Comparison of ENCODE assay signal across 8 cellular contexts in the genomic region with DNA sequence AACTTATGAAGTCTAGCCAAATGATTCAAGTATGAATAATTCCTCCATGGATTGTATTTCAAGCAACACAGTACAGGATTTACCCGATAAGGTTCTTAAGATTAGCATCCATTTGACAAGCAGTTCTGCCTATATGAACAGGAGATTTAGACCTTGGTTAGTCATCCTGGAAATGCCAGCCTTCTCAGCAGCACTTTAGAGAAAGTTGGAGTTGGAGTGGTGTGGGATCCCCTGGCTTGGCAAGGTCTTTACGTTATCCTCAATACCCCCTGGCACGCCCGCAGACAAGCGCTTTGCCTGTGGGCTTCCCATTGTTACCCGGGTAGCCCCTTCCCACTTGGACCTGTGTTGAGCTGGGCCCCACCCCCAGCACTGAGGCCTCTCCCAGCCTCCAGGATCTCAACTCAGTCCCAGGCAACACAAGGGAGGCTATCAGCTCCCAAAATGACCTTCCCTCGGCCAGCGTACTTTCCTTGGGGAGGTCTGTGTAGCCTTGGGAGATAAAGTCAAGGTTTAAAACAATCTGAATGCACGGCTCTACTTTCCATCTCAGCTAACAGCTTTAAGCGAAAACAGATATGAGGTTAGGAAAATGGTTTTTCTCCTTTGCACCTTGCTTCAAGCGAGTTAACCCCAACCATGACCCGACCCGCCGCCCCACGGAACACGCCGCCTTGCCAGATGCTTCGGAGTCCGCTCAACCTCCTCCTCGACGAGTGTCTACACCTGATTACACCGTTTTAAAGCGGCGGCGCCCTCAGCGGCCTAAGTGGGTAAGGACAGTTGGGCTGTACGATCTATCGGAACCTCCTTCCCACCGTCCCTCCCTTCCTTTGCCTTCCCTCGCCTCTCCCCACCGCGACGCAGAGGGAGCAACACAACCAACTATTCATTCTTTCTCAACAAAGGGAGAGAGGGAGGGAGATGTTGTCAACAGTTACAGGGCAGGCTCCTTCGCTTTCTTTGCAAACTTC. TPM values are rescaled to one million over a fixed set of nuclear protein-coding genes. Genes with fewer than 3 reads are reported as not detected.
DNase-seq lines count a peak whose midpoint lies in the region; ATAC-seq and TF ChIP-seq lines count a peak whose summit lies in the region.

No MANE protein-coding gene starts in this region.

- DNase-seq in G401 (ENCODE audit: low spot score) (peak; percentile 55), T-helper 2 cell (peak in 3 of 5 experiments; percentile 34 to 87 (median 41)), colonic mucosa (peak; percentile 91), kidney tubule cell (ENCODE audit: low spot score) (peak; percentile 90)
- DNase-seq in stimulated activated CD4-positive, alpha-beta T cell treated with anti-CD3 and anti-CD28 coated beads, Interleukin-15, amount 100 ng/mL, for 24 hours = peak; percentile 75
- no peak for DNase-seq in effector CD4-positive, alpha-beta T cell

- H3K36me3 ChIP-seq in HUES6 (ENCODE audit: control insufficient read depth, insufficient read depth, low read length) (peaks cover 9% of the 10 kb centered on the region; the same call in 1 of the 2 replicates), colonic mucosa (no peaks in the 10 kb centered on the region)

- peak; percentile 67 for ATAC-seq in GM21526 (IDR thresholded peaks at IDR 0.05; ENCODE audit: low FRiP score, unreplicated experiment)

- H3K4me3 ChIP-seq in HUES6 (ENCODE audit: low read depth, low read length) = peak overlapping the region; percentile 69
- peak overlapping the region; percentile 81 for H3K4me3 ChIP-seq in colonic mucosa

- H3K27me3 ChIP-seq in HUES6 (ENCODE audit: control insufficient read depth, insufficient read depth, low read length) (peaks cover 9% of the 10 kb centered on the region; the same call in 1 of the 2 replicates), colonic mucosa (no peaks in the 10 kb centered on the region)

- in situ Hi-C loops in G401 (cut with HindIII; ENCODE audit: low sequenced_read_pairs) = no loop called here

- H3K27ac ChIP-seq in HUES6 (ENCODE audit: low read depth, low read length) = peak overlapping the region; percentile 84; the same call in 1 of the 2 replicates
- H3K27ac ChIP-seq in colonic mucosa = peak overlapping the region; percentile 60

- TF ChIP-seq CTCF in colonic mucosa (IDR thresholded peaks at IDR 0.05) = peak; percentile 54

- intact Hi-C loops in colonic mucosa (cut with DNase I) = no loop called here

- no peaks in the 10 kb centered on the region for H3K9me3 ChIP-seq in HUES6 (ENCODE audit: control insufficient read depth, insufficient read depth, low read depth, low read length)
- H3K9me3 ChIP-seq in colonic mucosa = no peaks in the 10 kb centered on the region

- H3K9ac ChIP-seq in HUES6 (ENCODE audit: low read length) (peak overlapping the region; percentile 68), colonic mucosa (ENCODE audit: low read depth in 2 of 2, low read length in 2 of 2) (peak overlapping the region; percentile 48)

- peaks cover 46% of the 10 kb centered on the region for H3K4me1 ChIP-seq in HUES6 (ENCODE audit: control insufficient read depth, insufficient read depth, low read length)
- H3K4me1 ChIP-seq in colonic mucosa = no peaks in the 10 kb centered on the region

RNA-seq across cellular contexts. Expression of a gene that starts 1.2 kb away (rescaled TPM):
- 2.3 and 3.3 TPM in 2 replicates for total RNA-seq in G401 (2014; rRNA removed; shearing (Covaris generic))
- 10 to 100 TPM; 45.2 to 47.7 TPM for total RNA-seq in colonic mucosa

Comparison
In these comparisons a context has a peak if more than half of its experiments do, and no peak if none do; other contexts are left out.
1. RNA of a gene that starts 1.2 kb away (total RNA-seq): 45.2 to 47.7 TPM in colonic mucosa; 2.3 to 3.3 TPM in G401; every median in the first group is over 10 times any median in the second.